22 cellular contexts compared by ENCODE assay signal in genomic region chr16:3581392-3581791, GRCh38. TPM values are rescaled to one million over a fixed set of nuclear protein-coding genes. Genes with fewer than 3 reads are reported as not detected.
DNase-seq lines count a peak whose midpoint lies in the region; ATAC-seq, FAIRE-seq and TF ChIP-seq lines count a peak whose summit lies in the region.
"Had no signal": no experiment of that assay in that cellular context is flagged by ENCODE, and none has a peak within 500 bp of the region (broad histone marks: within the 10 kb centered on the region; RNA-seq: fewer than 3 reads in every experiment).

No MANE protein-coding gene starts in this region.

- no peak overlapping the region for H3K4me3 Mint-ChIP-seq in MCF 10A (ENCODE audit: unreplicated experiment)
- no peak overlapping the region for H3K4me3 Mint-ChIP-seq in stimulated activated memory B cell treated with anti-CD40 and anti-IgM and Interleukin-4, amounts not matched to agents 10 μg/mL and 1 μg/mL and 100 μg/mL, for 72 hours
- H3K4me3 Mint-ChIP-seq: CD4-positive, alpha-beta memory T cell had no signal

- CTCF ChIA-PET in mammary epithelial cell (lab: Charles Lee; ENCODE audit: low non-redundant PET) (no interaction called here), MCF 10A (lab: Yijun Ruan, JAX) (no interaction called here), endothelial cell of umbilical vein (lab: Charles Lee) (no interaction called here)

- H3K36me3 Mint-ChIP-seq in MCF 10A (ENCODE audit: insufficient read depth, unreplicated experiment) = peaks cover 7% of the 10 kb centered on the region
- peaks cover 22% of the 10 kb centered on the region for H3K36me3 Mint-ChIP-seq in stimulated activated memory B cell treated with anti-CD40 and anti-IgM and Interleukin-4, amounts not matched to agents 10 μg/mL and 1 μg/mL and 100 μg/mL, for 72 hours

- dilution Hi-C loops in mammary epithelial cell (cut with HindIII; ENCODE audit: low sequenced_read_pairs) = no loop called here
- dilution Hi-C loops in endothelial cell of umbilical vein (cut with MboI; ENCODE audit: extremely low pct_ligation_motif_present, low sequenced_read_pairs) = loop anchor here (5.0 kb wide), 1 partner anchor 44 kb away; no protein-coding TSS in a partner anchor

- H3K9me3 ChIP-seq in mammary epithelial cell (replicated peaks; ENCODE audit: insufficient read depth, low read length) (no peaks in the 10 kb centered on the region), OCI-LY1 (ENCODE audit: low read length) (no peaks in the 10 kb centered on the region), endothelial cell of umbilical vein (replicated peaks; ENCODE audit: control insufficient read depth, insufficient read depth, low read length) (no peaks in the 10 kb centered on the region)
- H3K9me3 ChIP-seq: BE2C, MG63, SJCRH30 had no signal

- H3K4me2 ChIP-seq in mammary epithelial cell (ENCODE audit: insufficient read depth, low read depth, low read length) (no peak overlapping the region), OCI-LY1 (ENCODE audit: low read length) (no peak overlapping the region), endothelial cell of umbilical vein (ENCODE audit: insufficient read depth, low read length) (no peak overlapping the region)

- H3K4me1 ChIP-seq in mammary epithelial cell (ENCODE audit: insufficient read depth, low read length) = no peaks in the 10 kb centered on the region
- H3K4me1 ChIP-seq in OCI-LY1 (ENCODE audit: insufficient read depth, low read length, severe bottlenecking) = peaks cover 44% of the 10 kb centered on the region
- peaks cover 10% of the 10 kb centered on the region for H3K4me1 ChIP-seq in endothelial cell of umbilical vein (ENCODE audit: control insufficient read depth, extremely low read depth, insufficient read depth, low read length)
- H3K4me1 ChIP-seq: BE2C had no signal

- no peak for DNase-seq in mammary epithelial cell
- DNase-seq in MCF 10A (ENCODE audit: unreplicated experiment) = no peak
- no peak for DNase-seq in endothelial cell of umbilical vein (ENCODE audit: low read depth, low spot score)
- no peak for DNase-seq in DMS153 (lab: John Stamatoyannopoulos, UW)
- DNase-seq: BE2C; CD4-positive, alpha-beta memory T cell; EL; MG63; NCI-H1092; NCI-H1436 treated with DMSO at 0.1 percent for 48 hours; NCI-H2029 treated with DMSO at 0.1 percent for 48 hours; NCI-H526 had no signal

- H3K27ac ChIP-seq in mammary epithelial cell (ENCODE audit: insufficient read depth, low read depth, low read length) = no peak overlapping the region
- H3K27ac ChIP-seq in OCI-LY1 (ENCODE audit: low read depth, low read length, poor library complexity, severe bottlenecking) = peak overlapping the region; percentile 88
- H3K27ac ChIP-seq in endothelial cell of umbilical vein (ENCODE audit: insufficient read depth, low read depth, low read length) = no peak overlapping the region
- H3K27ac ChIP-seq: GM23248, SJCRH30 had no signal

- no peak for FAIRE-seq in endothelial cell of umbilical vein (lab: Jason Lieb, UNC)
- FAIRE-seq: GM12878, GM19239, HepG2 had no signal

- BruUV-seq in mammary epithelial cell (replicated peaks; lab: Mats Ljungman, UMichigan) (TSS peak; percentile 58), MCF 10A (replicated peaks; lab: Mats Ljungman, UMichigan) (no TSS peak), endothelial cell of umbilical vein (replicated peaks; lab: Mats Ljungman, UMichigan) (TSS peak; percentile 24)

- no peak overlapping the region for H3K27ac Mint-ChIP-seq in MCF 10A (ENCODE audit: low read depth, unreplicated experiment)
- H3K27ac Mint-ChIP-seq in stimulated activated memory B cell treated with anti-CD40 and anti-IgM and Interleukin-4, amounts not matched to agents 10 μg/mL and 1 μg/mL and 100 μg/mL, for 72 hours = peak overlapping the region; percentile 90

- H3K79me2 ChIP-seq in mammary epithelial cell (ENCODE audit: insufficient read depth, low read length) = no peaks in the 10 kb centered on the region
- no peaks in the 10 kb centered on the region for H3K79me2 ChIP-seq in OCI-LY1 (ENCODE audit: insufficient read depth, low read length)
- no peaks in the 10 kb centered on the region for H3K79me2 ChIP-seq in endothelial cell of umbilical vein (ENCODE audit: control insufficient read depth, insufficient read depth, low read length)

- peaks cover 2% of the 10 kb centered on the region for H3K36me3 ChIP-seq in mammary epithelial cell (ENCODE audit: insufficient read depth, low read length)
- H3K36me3 ChIP-seq in OCI-LY1 (ENCODE audit: insufficient read depth, low read length) = peaks cover 27% of the 10 kb centered on the region; the same call in 1 of the 2 replicates
- no peaks in the 10 kb centered on the region for H3K36me3 ChIP-seq in endothelial cell of umbilical vein (ENCODE audit: control insufficient read depth in 2 of 2, extremely low read depth in 1 of 2, insufficient read depth in 2 of 2, low read length in 2 of 2)
- H3K36me3 ChIP-seq: SJCRH30 had no signal

- H2AFZ ChIP-seq in mammary epithelial cell (ENCODE audit: low read depth, low read length) = no peak overlapping the region
- H2AFZ ChIP-seq in OCI-LY1 (ENCODE audit: low read length) = no peak overlapping the region
- H2AFZ ChIP-seq in endothelial cell of umbilical vein (ENCODE audit: low read depth, low read length) = no peak overlapping the region
- H2AFZ ChIP-seq: GM23248 had no signal

- in situ Hi-C loops in mammary epithelial cell (cut with MboI; ENCODE audit: low sequenced_read_pairs in 2 of 2) = no loop called here

- no peak for TF ChIP-seq POLR2A in endothelial cell of umbilical vein (IDR thresholded peaks at IDR 0.05; ENCODE audit: low read depth, low read length)

- H3K27me3 Mint-ChIP-seq in MCF 10A (ENCODE audit: insufficient read depth, unreplicated experiment) = no peaks in the 10 kb centered on the region
- H3K27me3 Mint-ChIP-seq in stimulated activated memory B cell treated with anti-CD40 and anti-IgM and Interleukin-4, amounts not matched to agents 10 μg/mL and 1 μg/mL and 100 μg/mL, for 72 hours = no peaks in the 10 kb centered on the region
- H3K27me3 Mint-ChIP-seq: CD4-positive, alpha-beta memory T cell had no signal

- no peaks in the 10 kb centered on the region for H3K4me1 Mint-ChIP-seq in MCF 10A (ENCODE audit: insufficient read depth, unreplicated experiment)
- peaks cover 43% of the 10 kb centered on the region for H3K4me1 Mint-ChIP-seq in stimulated activated memory B cell treated with anti-CD40 and anti-IgM and Interleukin-4, amounts not matched to agents 10 μg/mL and 1 μg/mL and 100 μg/mL, for 72 hours

- no peaks in the 10 kb centered on the region for H3F3A ChIP-seq in OCI-LY1 (ENCODE audit: insufficient read depth, low read length)

- H4K20me1 ChIP-seq in mammary epithelial cell (ENCODE audit: insufficient read depth, low read length) (no peaks in the 10 kb centered on the region), OCI-LY1 (ENCODE audit: insufficient read depth, low read length) (no peaks in the 10 kb centered on the region), endothelial cell of umbilical vein (replicated peaks; ENCODE audit: control insufficient read depth, extremely low read depth, insufficient read depth, low read length) (no peaks in the 10 kb centered on the region)

- no peaks in the 10 kb centered on the region for H3K9me2 ChIP-seq in OCI-LY1 (ENCODE audit: low read depth, low read length)

- no peak for ATAC-seq in stimulated activated memory B cell treated with anti-CD40 and anti-IgM and Interleukin-4, amounts not matched to agents 10 μg/mL and 1 μg/mL and 100 μg/mL, for 72 hours
- ATAC-seq in HG03378 (IDR thresholded peaks at IDR 0.05; ENCODE audit: unreplicated experiment) = no peak
- ATAC-seq in HG03196 (IDR thresholded peaks at IDR 0.05; ENCODE audit: unreplicated experiment) = no peak
- ATAC-seq: GM12878, HCT116, HepG2 had no signal

- WGBS in mammary epithelial cell (ENCODE audit: low coverage, missing lambda C conversion rate) = 95% methylated on average over 4 of the region's 10 CpGs

- H3K9ac ChIP-seq in mammary epithelial cell (ENCODE audit: insufficient read depth, low read length) (no peak overlapping the region), OCI-LY1 (ENCODE audit: low read length) (no peak overlapping the region), endothelial cell of umbilical vein (replicated peaks; ENCODE audit: extremely low read depth, insufficient read depth, low read length) (no peak overlapping the region)
- H3K9ac ChIP-seq: GM23248 had no signal

- intact Hi-C loops in mammary epithelial cell (cut with micrococcal nuclease) (loop anchor here (10.0 kb wide), 1 partner anchor 47 kb away; no protein-coding TSS in a partner anchor), MCF 10A (cut with micrococcal nuclease) (no loop called here), endothelial cell of umbilical vein (cut with micrococcal nuclease) (no loop called here)

- H3K9me1 ChIP-seq in endothelial cell of umbilical vein (replicated peaks; ENCODE audit: control insufficient read depth, extremely low read depth, insufficient read depth, low read length) = no peaks in the 10 kb centered on the region

- POLR2A ChIA-PET in MCF 10A (lab: Yijun Ruan, JAX) (interaction anchor here (0.7 kb wide), 1 partner anchor 74 kb away, joined by 3 read pairs; no protein-coding TSS in a partner anchor), endothelial cell of umbilical vein (lab: Charles Lee) (no interaction called here)

- TF ChIP-seq CTCF in mammary epithelial cell (conservative IDR thresholded peaks at IDR 0.05 in 1 of 2, IDR thresholded peaks at IDR 0.05 in 1 of 2; ENCODE audit: extremely low read depth in 1 of 2, insufficient read depth in 1 of 2, low read depth in 1 of 2, low read length in 2 of 2) = no peak
- no peak for TF ChIP-seq CTCF in MCF 10A (IDR thresholded peaks at IDR 0.05; ENCODE audit: unreplicated experiment)
- no peak for TF ChIP-seq CTCF in OCI-LY1 (IDR thresholded peaks at IDR 0.05; ENCODE audit: low read length)
- TF ChIP-seq CTCF in endothelial cell of umbilical vein (IDR thresholded peaks at IDR 0.05; ENCODE audit: extremely low read depth in 1 of 2, insufficient read depth in 1 of 2, low read depth in 1 of 2, low read length in 2 of 2) = no peak

- H3K27me3 ChIP-seq in mammary epithelial cell (ENCODE audit: insufficient read depth, low read length) (no peaks in the 10 kb centered on the region), OCI-LY1 (ENCODE audit: insufficient read depth, low read length) (no peaks in the 10 kb centered on the region), endothelial cell of umbilical vein (ENCODE audit: control insufficient read depth in 2 of 2, insufficient read depth in 2 of 2, low read length in 2 of 2) (no peaks in the 10 kb centered on the region)
- H3K27me3 ChIP-seq: BE2C, SJCRH30 had no signal

- H3K4me3 ChIP-seq in mammary epithelial cell (replicated peaks in 1 of 3; ENCODE audit: insufficient read depth in 1 of 3, low read depth in 2 of 3, low read length in 3 of 3) (no peak overlapping the region), OCI-LY1 (ENCODE audit: low read depth, low read length, poor library complexity, severe bottlenecking) (no peak overlapping the region), endothelial cell of umbilical vein (replicated peaks in 1 of 3; ENCODE audit: insufficient read depth in 1 of 3, low read depth in 1 of 3, low read length in 3 of 3) (no peak overlapping the region)
- H3K4me3 ChIP-seq: GM12878, GM23248, MG63, SJCRH30 had no signal

- no peaks in the 10 kb centered on the region for H3K9me3 Mint-ChIP-seq in MCF 10A (ENCODE audit: unreplicated experiment)
- no peaks in the 10 kb centered on the region for H3K9me3 Mint-ChIP-seq in stimulated activated memory B cell treated with anti-CD40 and anti-IgM and Interleukin-4, amounts not matched to agents 10 μg/mL and 1 μg/mL and 100 μg/mL, for 72 hours
- H3K9me3 Mint-ChIP-seq: CD4-positive, alpha-beta memory T cell had no signal

RNA-seq across cellular contexts. Expression of gene NLRC3, which starts 4.2 kb away (rescaled TPM):
- total RNA-seq in mammary epithelial cell = under 1 TPM; under 0.01 to 0.05 TPM
- polyA plus RNA-seq in mammary epithelial cell = not detected
- not detected for polyA minus RNA-seq in mammary epithelial cell
- not detected in 2 replicates for total RNA-seq in MCF 10A (2022)
- 3.4 and 8.2 TPM in 2 replicates for total RNA-seq in endothelial cell of umbilical vein
- polyA plus RNA-seq in endothelial cell of umbilical vein = 0.84 and 0.96 TPM in 2 replicates
- 0.87 and 0.93 TPM in 2 replicates for polyA plus RNA-seq in endothelial cell of umbilical vein (2011; cell fraction: cytosol; rRNA removed)
- 2.1 and 3.1 TPM in 2 replicates for polyA plus RNA-seq in endothelial cell of umbilical vein (2011; cell fraction: nucleus; rRNA removed)
- polyA plus RNA-seq in endothelial cell of umbilical vein (2012) = 0.48 and 0.75 TPM in 2 replicates
- 1.8 and 3.2 TPM in 2 replicates for polyA minus RNA-seq in endothelial cell of umbilical vein
- not detected for polyA minus RNA-seq in endothelial cell of umbilical vein (2011; cell fraction: cytosol; rRNA and poly(A)+ RNA removed)
- 1.5 and 1.8 TPM in 2 replicates for polyA minus RNA-seq in endothelial cell of umbilical vein (2011; cell fraction: nucleus; rRNA and poly(A)+ RNA removed)
- total RNA-seq: GM23248, HepG2 had no signal
- polyA plus RNA-seq: HepG2 had no signal

RNA-seq across cellular contexts. Expression of gene SLX4, which starts 30.0 kb away (rescaled TPM):
- total RNA-seq in mammary epithelial cell (1 to 10 TPM; 6.2 to 8.7 TPM), MCF 10A (2022) (5.9 and 6.7 TPM in 2 replicates), endothelial cell of umbilical vein (8.9 and 9.3 TPM in 2 replicates)
- polyA plus RNA-seq in mammary epithelial cell (1.2 TPM), endothelial cell of umbilical vein (2.8 and 2.9 TPM in 2 replicates)
- polyA minus RNA-seq in mammary epithelial cell (4.3 TPM), endothelial cell of umbilical vein (3.2 and 5.1 TPM in 2 replicates)
- polyA plus RNA-seq in endothelial cell of umbilical vein (2011; cell fraction: cytosol; rRNA removed) = 1.6 and 2.0 TPM in 2 replicates
- 10.2 and 10.9 TPM in 2 replicates for polyA plus RNA-seq in endothelial cell of umbilical vein (2011; cell fraction: nucleus; rRNA removed)
- 3.6 and 4.5 TPM in 2 replicates for polyA plus RNA-seq in endothelial cell of umbilical vein (2012)
- polyA minus RNA-seq in endothelial cell of umbilical vein (2011; cell fraction: cytosol; rRNA and poly(A)+ RNA removed) = 2.2 TPM
- polyA minus RNA-seq in endothelial cell of umbilical vein (2011; cell fraction: nucleus; rRNA and poly(A)+ RNA removed) = 6.3 and 7.2 TPM in 2 replicates
